In genomic region chr6:146914563-146915483, GRCh38 we compare ENCODE assay signal across 8 cellular contexts.
DNase-seq lines count a peak whose midpoint lies in the region; ATAC-seq and TF ChIP-seq lines count a peak whose summit lies in the region.

No MANE protein-coding gene starts in this region.

- peak overlapping the region; percentile 42 for H3K4me3 ChIP-seq in parathyroid adenoma (ENCODE audit: low read depth, low read length)

- peak overlapping the region; percentile 98 for H3K27ac ChIP-seq in parathyroid adenoma

- no peaks in the 10 kb centered on the region for H3K27me3 ChIP-seq in parathyroid adenoma (ENCODE audit: control insufficient read depth, insufficient read depth, low read length)

- in situ Hi-C loops in GM13977 (cut with MboI; ENCODE audit: low pct_unique_long_range_greater_than_20kb, low sequenced_read_pairs, unreplicated experiment): no loop called here

- peaks cover 55% of the 10 kb centered on the region for H3K4me1 ChIP-seq in parathyroid adenoma

- no peak for ATAC-seq in HG03139 (IDR thresholded peaks at IDR 0.05; ENCODE audit: unreplicated experiment)
- no peak for ATAC-seq in GM21529 (IDR thresholded peaks at IDR 0.05; ENCODE audit: unreplicated experiment)

- no peaks in the 10 kb centered on the region for H3K36me3 ChIP-seq in parathyroid adenoma (ENCODE audit: control insufficient read depth, insufficient read depth, low read length)

- H3K79me2 ChIP-seq in parathyroid adenoma: no peaks in the 10 kb centered on the region

- H3K4me2 ChIP-seq in parathyroid adenoma (ENCODE audit: low read length): peak overlapping the region; percentile 65

- no peaks in the 10 kb centered on the region for H3K9me3 ChIP-seq in parathyroid adenoma (ENCODE audit: control insufficient read depth, low read length)

- H2AFZ ChIP-seq in parathyroid adenoma: peak overlapping the region; percentile 31

- TF ChIP-seq CTCF in parathyroid adenoma (IDR thresholded peaks at IDR 0.05): no peak
- TF ChIP-seq CTCF in GM13977 (IDR thresholded peaks at IDR 0.05; ENCODE audit: extremely low read depth, insufficient read depth, missing control alignments): no peak

- DNase-seq in GM04504 (ENCODE audit: low read depth) (peak; percentile 92), SHP77 (lab: John Stamatoyannopoulos, UW) (peak; percentile 14 to 29), fibroblast of gingiva (ENCODE audit: low read depth) (peak; percentile 95), GM13977 (ENCODE audit: low spot score) (no peak), mesenteric fat pad (ENCODE audit: low spot score) (no peak)

- peak overlapping the region; percentile 3 for H3K9ac ChIP-seq in parathyroid adenoma

Comparison
In these comparisons a context has a peak if more than half of its experiments do, and no peak if none do; other contexts are left out.
1. DNase-seq: peak in GM04504 (single experiment), SHP77 (2 of 2) and fibroblast of gingiva (single experiment); none in GM13977 (single experiment) and mesenteric fat pad (single experiment).